8 cellular contexts compared by ENCODE assay signal in genomic region chr1:203025721-203026665, GRCh38. TPM values are rescaled to one million over a fixed set of nuclear protein-coding genes. Genes with fewer than 3 reads are reported as not detected.
DNase-seq lines count a peak whose midpoint lies in the region; ATAC-seq, FAIRE-seq and TF ChIP-seq lines count a peak whose summit lies in the region.

Gene PPFIA4 (plus strand): TSS chr1:203026491. CDS start chr1:203039009, 12,518 bp downstream.

- H3K4me1 Mint-ChIP-seq in activated CD8-positive, alpha-beta T cell treated with anti-CD3 and anti-CD28 coated beads for 36 hours (ENCODE audit: low read depth): peaks cover 17% of the 10 kb centered on the region

- intact Hi-C loops in activated CD8-positive, alpha-beta T cell treated with anti-CD3 and anti-CD28 coated beads for 36 hours (cut with micrococcal nuclease): no loop called here
- intact Hi-C loops in lower lobe of right lung (cut with DNase I): no loop called here

- DNase-seq in AG09309 (ENCODE audit: low read depth) (peak; percentile 33), GM19239 (ENCODE audit: insufficient read length, low spot score) (peak; percentile 93), NCI-H69 (lab: John Stamatoyannopoulos, UW) (peak; percentile 97), ecto neural progenitor cell (ENCODE audit: low spot score) (peak; percentile 94), lower lobe of right lung (peak; percentile 90)
- peak; percentile 92 for DNase-seq in activated CD8-positive, alpha-beta T cell treated with anti-CD3 and anti-CD28 coated beads for 36 hours
- DNase-seq in stimulated activated CD4-positive, alpha-beta T cell treated with anti-CD3 and anti-CD28 coated beads, Interleukin-4, amount 100 ng/mL, for 4 hours: peak; percentile 83 to 84

- H3K36me3 Mint-ChIP-seq in activated CD8-positive, alpha-beta T cell treated with anti-CD3 and anti-CD28 coated beads for 36 hours (ENCODE audit: low read depth): peaks cover 35% of the 10 kb centered on the region

- H3K27ac ChIP-seq in lower lobe of right lung: peak within 1 kb of the TSS; percentile 47

- H3K27me3 ChIP-seq in lower lobe of right lung (ENCODE audit: low read depth): peaks cover 5% of the 10 kb centered on the region

- H3K4me1 ChIP-seq in lower lobe of right lung: peaks cover 9% of the 10 kb centered on the region

- peaks cover 35% of the 10 kb centered on the region for H3K36me3 ChIP-seq in lower lobe of right lung

- peak within 1 kb of the TSS; percentile 82 for H3K27ac Mint-ChIP-seq in activated CD8-positive, alpha-beta T cell treated with anti-CD3 and anti-CD28 coated beads for 36 hours

- TF ChIP-seq CTCF in AG09309 (IDR thresholded peaks at IDR 0.05; ENCODE audit: control insufficient read depth, insufficient read depth, low read depth, low read length, missing control alignments): no peak
- no peak for TF ChIP-seq CTCF in activated CD8-positive, alpha-beta T cell treated with anti-CD3 and anti-CD28 coated beads for 36 hours (IDR thresholded peaks at IDR 0.05)
- TF ChIP-seq CTCF in lower lobe of right lung (IDR thresholded peaks at IDR 0.05): no peak

- ATAC-seq in HG03520 (IDR thresholded peaks at IDR 0.05; ENCODE audit: unreplicated experiment): peak; percentile 71
- ATAC-seq in activated CD8-positive, alpha-beta T cell treated with anti-CD3 and anti-CD28 coated beads for 36 hours: peak; percentile 97
- peak; percentile 97 for ATAC-seq in lower lobe of right lung

- H3K4me3 Mint-ChIP-seq in activated CD8-positive, alpha-beta T cell treated with anti-CD3 and anti-CD28 coated beads for 36 hours: peak within 1 kb of the TSS; percentile 89

- CTCF ChIA-PET in activated CD8-positive, alpha-beta T cell treated with anti-CD3 and anti-CD28 coated beads for 36 hours (lab: Charles Lee): interaction anchor here (1.0 to 5.8 kb wide), 3 partner anchors 9 to 18 kb away, joined by 3 to 54 read pairs (median 3); no protein-coding TSS in a partner anchor

- no peaks in the 10 kb centered on the region for H3K9me3 ChIP-seq in lower lobe of right lung

- POLR2A ChIA-PET in activated CD8-positive, alpha-beta T cell treated with anti-CD3 and anti-CD28 coated beads for 36 hours (lab: Charles Lee): interaction anchor here (0.6 to 2.1 kb wide), 3 partner anchors 10 to 295 kb away, joined by 3 to 14 read pairs (median 11); partner anchors contain the start of gene TMEM183A

- peak; percentile 28 for FAIRE-seq in GM19239 (lab: Jason Lieb, UNC)

- H3K4me3 ChIP-seq in AG09309 (ENCODE audit: control insufficient read depth, low read depth, low read length) (peak within 1 kb of the TSS; percentile 62), lower lobe of right lung (peak within 1 kb of the TSS; percentile 64)

- H3K9me3 Mint-ChIP-seq in activated CD8-positive, alpha-beta T cell treated with anti-CD3 and anti-CD28 coated beads for 36 hours: peaks cover 3% of the 10 kb centered on the region

- peaks cover 10% of the 10 kb centered on the region for H3K27me3 Mint-ChIP-seq in activated CD8-positive, alpha-beta T cell treated with anti-CD3 and anti-CD28 coated beads for 36 hours

RNA-seq across cellular contexts. Expression of gene PPFIA4, which starts in this region (rescaled TPM):
- total RNA-seq in activated CD8-positive, alpha-beta T cell treated with anti-CD3 and anti-CD28 coated beads for 36 hours: 10 to 100 TPM; 78.8 to 79.9 TPM
- total RNA-seq in lower lobe of right lung: 1.3 TPM

Comparison
In these comparisons a context has a peak if more than half of its experiments do, and no peak if none do; other contexts are left out.
1. Peak in every context shown above with its lines: DNase-seq, ATAC-seq, H3K4me3 ChIP-seq and H3K27ac ChIP-seq.
2. RNA of gene PPFIA4 (total RNA-seq): 78.8 to 79.9 TPM in activated CD8-positive, alpha-beta T cell treated with anti-CD3 and anti-CD28 coated beads for 36 hours; 1.3 TPM in lower lobe of right lung (single experiment); every median in the first group is over 10 times any median in the second.
3. DNase-seq: peak in every context shown above with its lines; median percentile 97 in NCI-H69; 94 in ecto neural progenitor cell; 93 in GM19239; 92 in activated CD8-positive, alpha-beta T cell treated with anti-CD3 and anti-CD28 coated beads for 36 hours; 90 in lower lobe of right lung; 84 in stimulated activated CD4-positive, alpha-beta T cell treated with anti-CD3 and anti-CD28 coated beads, Interleukin-4, amount 100 ng/mL, for 4 hours; 33 in AG09309.